12 cellular contexts compared by ENCODE assay signal in genomic region chr4:42331914-42332368, GRCh38.
DNase-seq lines count a peak whose midpoint lies in the region; ATAC-seq and TF ChIP-seq lines count a peak whose summit lies in the region.
"Had no signal": no experiment of that assay in that cellular context is flagged by ENCODE, and none has a peak within 500 bp of the region (broad histone marks: within the 10 kb centered on the region; RNA-seq: fewer than 3 reads in every experiment).

No MANE protein-coding gene starts in this region.

- no peaks in the 10 kb centered on the region for H4K20me1 ChIP-seq in BLaER1 treated with 17β-estradiol and CSF1 and Interleukin-3, amounts not matched to agents 10 nM and 100 nM

- TF ChIP-seq POLR2A in erythroblast (IDR thresholded peaks at IDR 0.05; ENCODE audit: low read length), result no peak

- H3K27me3 ChIP-seq in BLaER1 treated with 17β-estradiol and CSF1 and Interleukin-3, amounts not matched to agents 10 nM and 100 nM, result no peaks in the 10 kb centered on the region
- H3K27me3 ChIP-seq in MG63 (no peaks in the 10 kb centered on the region), right cardiac atrium (ENCODE audit: control insufficient read depth, insufficient read depth) (no peaks in the 10 kb centered on the region)

- H3K4me1 ChIP-seq in BLaER1 treated with 17β-estradiol and CSF1 and Interleukin-3, amounts not matched to agents 10 nM and 100 nM, result peaks cover 0 to 18% (median 9%) of the 10 kb centered on the region in 10 experiments; a peak in 14 of 20 replicates
- H3K4me1 ChIP-seq in right cardiac atrium (ENCODE audit: control insufficient read depth, insufficient read depth, low read length), result no peaks in the 10 kb centered on the region

- peaks cover 0 to 29% (median 6%) of the 10 kb centered on the region in 11 experiments; a peak in 9 of 22 replicates for H3K9me3 ChIP-seq in BLaER1 treated with 17β-estradiol and CSF1 and Interleukin-3, amounts not matched to agents 10 nM and 100 nM (replicated peaks in 1 of 11)
- H3K9me3 ChIP-seq in MG63 (no peaks in the 10 kb centered on the region), right cardiac atrium (ENCODE audit: control insufficient read depth, low read length) (no peaks in the 10 kb centered on the region)

- ATAC-seq in GM21529 (IDR thresholded peaks at IDR 0.05; ENCODE audit: unreplicated experiment), result peak; percentile 66
- peak; percentile 90 to 93 for ATAC-seq in right cardiac atrium
- ATAC-seq: K562, T-cell had no signal

- WGBS in right cardiac atrium, result 70% methylated on average over 6 of the region's 6 CpGs

- intact Hi-C loops in right cardiac atrium (cut with DNase I), result no loop called here

- H3K27ac ChIP-seq in BLaER1 treated with 17β-estradiol and CSF1 and Interleukin-3, amounts not matched to agents 10 nM and 100 nM, result 0 out of 22 replicates have a peak overlapping the region, but pooled peaks of 1 of the 11 experiments have one; percentile 9
- H3K27ac ChIP-seq in right cardiac atrium (ENCODE audit: low read length), result no peak overlapping the region

- H3K4me3 ChIP-seq in BLaER1 treated with 17β-estradiol and CSF1 and Interleukin-3, amounts not matched to agents 10 nM and 100 nM, result no peak overlapping the region
- H3K4me3 ChIP-seq in MG63 (no peak overlapping the region), right cardiac atrium (ENCODE audit: low read length) (no peak overlapping the region)
- H3K4me3 ChIP-seq: K562 had no signal

- DNase-seq in MG63 (peak; percentile 4), right cardiac atrium (peak; percentile 29 to 75 (median 53)), NCI-H774 (lab: John Stamatoyannopoulos, UW) (no peak), erythroblast (lab: John Stamatoyannopoulos, UW) (no peak), COLO668 (lab: John Stamatoyannopoulos, UW; ENCODE audit: unreplicated experiment) (no peak)
- DNase-seq in stimulated activated CD4-positive, alpha-beta T cell treated with anti-CD3 and anti-CD28 coated beads, Interleukin-2, amount 100 ng/mL, for 24 hours, result no peak
- DNase-seq: caudate nucleus, naive B cell, T-cell had no signal

- H3K9ac ChIP-seq in BLaER1 treated with 17β-estradiol and CSF1 and Interleukin-3, amounts not matched to agents 10 nM and 100 nM, result 0 out of 22 replicates have a peak overlapping the region, but pooled peaks of 1 of the 11 experiments have one; percentile 22

- no peaks in the 10 kb centered on the region for H3K36me3 ChIP-seq in BLaER1 treated with 17β-estradiol and CSF1 and Interleukin-3, amounts not matched to agents 10 nM and 100 nM
- H3K36me3 ChIP-seq in MG63, result no peaks in the 10 kb centered on the region

- H3K4me2 ChIP-seq in BLaER1 treated with 17β-estradiol and CSF1 and Interleukin-3, amounts not matched to agents 10 nM and 100 nM, result peak overlapping the region in 8 of 11 experiments; percentile 36 to 83 (median 61); a peak in 15 of 22 replicates

Comparison
In these comparisons a context has a peak if more than half of its experiments do, and no peak if none do; other contexts are left out.
1. DNase-seq: peak in MG63 (single experiment) and right cardiac atrium (3 of 3); none in stimulated activated CD4-positive, alpha-beta T cell treated with anti-CD3 and anti-CD28 coated beads, Interleukin-2, amount 100 ng/mL, for 24 hours (0 of 2), NCI-H774 (single experiment), erythroblast (0 of 2) and COLO668 (single experiment).